1 cellular context compared by ENCODE assay signal in the genomic region with DNA sequence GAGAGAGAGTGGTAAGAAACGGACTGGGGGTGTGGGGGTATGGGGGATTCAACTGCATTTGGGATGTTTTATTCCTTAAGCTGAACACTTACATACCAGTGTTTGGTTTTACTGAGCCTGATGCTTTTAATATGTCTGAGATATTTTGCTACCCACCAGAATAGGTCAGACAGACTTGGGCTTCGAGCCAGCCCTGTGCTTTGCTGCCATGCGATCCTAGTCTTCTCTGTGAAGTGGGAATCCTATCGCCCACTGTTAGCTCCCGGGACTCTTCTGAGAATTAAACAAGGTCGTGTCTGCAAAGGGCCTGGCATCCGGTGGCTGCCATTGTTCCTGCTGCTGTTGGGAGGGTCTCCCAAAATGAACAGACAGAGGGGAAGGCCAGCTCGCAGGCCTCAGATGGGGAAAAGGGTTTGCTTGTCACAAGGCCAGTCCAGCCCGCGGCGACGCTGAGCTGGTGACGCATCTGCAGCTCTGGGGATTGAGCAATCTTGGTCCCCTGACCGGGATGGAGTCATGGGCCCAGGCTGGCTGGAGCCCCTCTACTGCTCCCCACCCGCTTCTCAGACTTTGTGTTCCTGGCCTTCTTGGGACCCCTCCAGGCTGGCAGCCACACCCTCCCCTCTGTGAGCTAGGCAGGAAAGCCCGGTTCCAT.
TF ChIP-seq lines count a peak whose summit lies in the region.

No MANE protein-coding gene starts in this region.

TF ChIP-seq in IMR-90, 13 proteins besides CTCF, POLR2A, EP300 and RAD21:
- TF ChIP-seq FOS (IDR thresholded peaks at IDR 0.05; ENCODE audit: low read depth, low read length) (peak; percentile 77), USF2 (IDR thresholded peaks at IDR 0.05; ENCODE audit: low read depth, low read length) (peak; percentile 49; the same call in 1 of the 2 replicates), MAZ (IDR thresholded peaks at IDR 0.05; ENCODE audit: borderline replicate concordance, low read depth, low read length) (peak; percentile 41; the same call in 1 of the 2 replicates), MAFK (IDR thresholded peaks at IDR 0.05; ENCODE audit: low read depth, low read length) (no peak), BHLHE40 (IDR thresholded peaks at IDR 0.05; ENCODE audit: low read depth, low read length) (peak; percentile 30; the same call in 1 of the 2 replicates), CHD1 (IDR thresholded peaks at IDR 0.05; ENCODE audit: low read depth, low read length) (no peak), MXI1 (IDR thresholded peaks at IDR 0.05; ENCODE audit: borderline replicate concordance, low read depth, low read length) (no peak), RCOR1 (IDR thresholded peaks at IDR 0.05; ENCODE audit: insufficient replicate concordance, low read length) (no peak), RFX5 (IDR thresholded peaks at IDR 0.05; ENCODE audit: low read depth, low read length) (no peak), CEBPB (IDR thresholded peaks at IDR 0.05; ENCODE audit: low read depth, low read length) (peak; percentile 99), SMC3 (IDR thresholded peaks at IDR 0.05; ENCODE audit: low read depth, low read length) (no peak), NFE2L2 (IDR thresholded peaks at IDR 0.05; ENCODE audit: low read depth, low read length) (no peak)
- TF ChIP-seq, protein P1, sequence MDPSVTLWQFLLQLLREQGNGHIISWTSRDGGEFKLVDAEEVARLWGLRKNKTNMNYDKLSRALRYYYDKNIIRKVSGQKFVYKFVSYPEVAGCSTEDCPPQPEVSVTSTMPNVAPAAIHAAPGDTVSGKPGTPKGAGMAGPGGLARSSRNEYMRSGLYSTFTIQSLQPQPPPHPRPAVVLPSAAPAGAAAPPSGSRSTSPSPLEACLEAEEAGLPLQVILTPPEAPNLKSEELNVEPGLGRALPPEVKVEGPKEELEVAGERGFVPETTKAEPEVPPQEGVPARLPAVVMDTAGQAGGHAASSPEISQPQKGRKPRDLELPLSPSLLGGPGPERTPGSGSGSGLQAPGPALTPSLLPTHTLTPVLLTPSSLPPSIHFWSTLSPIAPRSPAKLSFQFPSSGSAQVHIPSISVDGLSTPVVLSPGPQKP (IDR thresholded peaks at IDR 0.05; ENCODE audit: borderline replicate concordance, low read depth, low read length): no peak
TF ChIP-seq in IMR-90: peak in this region for 5.
